16 cellular contexts compared by ENCODE assay signal in genomic region chrX:13069771-13070410, GRCh38. TPM values are rescaled to one million over a fixed set of nuclear protein-coding genes. Genes with fewer than 3 reads are reported as not detected.
"Had no signal": no experiment of that assay in that cellular context is flagged by ENCODE, and none has a peak within 500 bp of the region (broad histone marks: within the 10 kb centered on the region; RNA-seq: fewer than 3 reads in every experiment).

No MANE protein-coding gene starts in this region.

- ATAC-seq: activated CD8-positive, alpha-beta memory T cell treated with anti-CD3 and anti-CD28 coated beads, Interleukin-2, amount 10 ng/mL, durations not matched to agents 7 days and 5 days; left cardiac atrium; natural killer cell; right cardiac atrium had no signal

- H3K4me3 Mint-ChIP-seq: activated CD8-positive, alpha-beta memory T cell treated with anti-CD3 and anti-CD28 coated beads, Interleukin-2, amount 10 ng/mL, durations not matched to agents 7 days and 5 days; activated naive CD8-positive, alpha-beta T cell; activated T-cell treated with anti-CD3 and anti-CD28 coated beads, Interleukin-2, amount 50 U/mL, for 24 hours; natural killer cell had no signal

- H3K4me1 ChIP-seq: vagina had no signal

- H3K36me3 ChIP-seq: cardiac muscle cell, tibial artery, vagina had no signal

- DNase-seq: activated CD4-positive, alpha-beta T cell treated with anti-CD3 and anti-CD28 coated beads, Interleukin-2, amount 50 U/mL, for 4 hours; activated CD8-positive, alpha-beta memory T cell treated with anti-CD3 and anti-CD28 coated beads, Interleukin-2, amount 10 ng/mL, durations not matched to agents 7 days and 5 days; activated effector memory CD4-positive, alpha-beta T cell treated with anti-CD3 and anti-CD28 coated beads, Interleukin-2, amount 50 U/mL, for 16 hours; activated T-cell treated with anti-CD3 and anti-CD28 coated beads, Interleukin-2, amount 50 U/mL, for 24 hours; effector memory CD4-positive, alpha-beta T cell; left cardiac atrium; natural killer cell; nucleus accumbens; right cardiac atrium; small intestine; tibial artery had no signal

- H3K27me3 Mint-ChIP-seq: activated CD8-positive, alpha-beta memory T cell treated with anti-CD3 and anti-CD28 coated beads, Interleukin-2, amount 10 ng/mL, durations not matched to agents 7 days and 5 days; activated naive CD8-positive, alpha-beta T cell had no signal

- H3K4me3 ChIP-seq: cardiac muscle cell, tibial artery, vagina had no signal

- H3K9me3 ChIP-seq: vagina had no signal

- H3K27ac Mint-ChIP-seq: activated CD8-positive, alpha-beta memory T cell treated with anti-CD3 and anti-CD28 coated beads, Interleukin-2, amount 10 ng/mL, durations not matched to agents 7 days and 5 days; activated naive CD8-positive, alpha-beta T cell; activated T-cell treated with anti-CD3 and anti-CD28 coated beads, Interleukin-2, amount 50 U/mL, for 24 hours; natural killer cell had no signal

RNA-seq across cellular contexts. Expression of gene FAM9C, which starts 25.5 kb away (rescaled TPM):
- total RNA-seq: activated CD8-positive, alpha-beta memory T cell treated with anti-CD3 and anti-CD28 coated beads, Interleukin-2, amount 10 ng/mL, durations not matched to agents 7 days and 5 days; cardiac muscle cell; left cardiac atrium; mucosa of gallbladder; natural killer cell; right cardiac atrium; T-helper 2 cell treated with Interferon-gamma antibody and Interleukin-4, amounts not matched to agents 100 ng/mL and 5 ng/mL, for 36 hours; vagina had no signal
